ENCODE assay signal across 23 cellular contexts in the genomic region with DNA sequence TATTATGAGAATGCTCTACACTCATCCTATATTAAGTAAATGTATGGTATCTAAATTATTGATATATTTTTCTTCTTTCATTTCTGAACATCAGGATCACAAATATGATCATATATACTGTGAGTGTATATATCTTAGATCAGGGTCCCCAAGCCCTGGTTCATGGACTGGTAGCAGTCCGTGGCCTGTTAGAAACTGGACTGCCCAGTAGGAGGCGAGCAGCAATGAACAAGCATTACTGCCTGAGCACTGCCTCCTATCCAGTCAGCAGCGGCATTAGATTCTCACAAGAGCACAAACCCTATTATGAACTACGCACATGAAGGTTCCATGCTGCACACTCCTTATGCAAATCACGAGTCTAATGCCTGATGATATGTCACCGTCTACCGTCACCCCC.
"Had no signal": no experiment of that assay in that cellular context is flagged by ENCODE, and none has a peak within 500 bp of the region (broad histone marks: within the 10 kb centered on the region; RNA-seq: fewer than 3 reads in every experiment).

No MANE protein-coding gene starts in this region.

- DNase-seq: activated CD4-positive, alpha-beta memory T cell treated with anti-CD3 and anti-CD28 coated beads, Interleukin-2, amount 10 ng/mL, durations not matched to agents 7 days and 5 days; activated CD4-positive, alpha-beta T cell treated with anti-CD3 and anti-CD28 coated beads for 48 hours; activated CD4-positive, CD25-positive, alpha-beta regulatory T cell; activated effector memory CD4-positive, alpha-beta T cell treated with anti-CD3 and anti-CD28 coated beads, Interleukin-2, amount 50 U/mL, for 16 hours; activated naive CD4-positive, alpha-beta T cell treated with anti-CD3 and anti-CD28 coated beads, Interleukin-2, amount 10 ng/mL, durations not matched to agents 7 days and 5 days; activated naive CD8-positive, alpha-beta T cell treated with anti-CD3 and anti-CD28 coated beads, Interleukin-2, amount 50 U/mL, for 24 hours; activated T-cell treated with anti-CD3 and anti-CD28 coated beads for 4 hours; cerebellar nuclear complex; head of caudate nucleus; hypothalamus; islet precursor cell; left cardiac atrium; pancreas; psoas muscle; stimulated activated CD4-positive, alpha-beta T cell treated with anti-CD3 and anti-CD28 coated beads, Interleukin-4, amount 100 ng/mL, for 4 hours; stimulated activated naive CD8-positive, alpha-beta T cell treated with anti-CD3 and anti-CD28 coated beads, Interleukin-15, Interleukin-2, amounts not matched to agents 100 U/mL and 50 U/mL, for 24 hours; T-helper 9 cell; upper lobe of right lung had no signal

- H3K27me3 ChIP-seq: gastroesophageal sphincter, neutrophil, pancreas, right atrium auricular region, upper lobe of right lung had no signal

- H3K4me1 ChIP-seq: gastroesophageal sphincter, pancreas, psoas muscle, right atrium auricular region, upper lobe of right lung had no signal

- H3K27me3 Mint-ChIP-seq: activated CD4-positive, alpha-beta memory T cell treated with anti-CD3 and anti-CD28 coated beads, Interleukin-2, amount 10 ng/mL, durations not matched to agents 7 days and 5 days; activated naive CD4-positive, alpha-beta T cell treated with anti-CD3 and anti-CD28 coated beads, Interleukin-2, amount 10 ng/mL, durations not matched to agents 7 days and 5 days; activated naive CD8-positive, alpha-beta T cell treated with anti-CD3 and anti-CD28 coated beads, Interleukin-2, amount 50 U/mL, for 24 hours; natural killer cell treated with Interleukin-12 subunit alpha and Interleukin-12 subunit beta and Interleukin-15 and Interleukin-18, amount 100 ng/mL, for 72 hours had no signal

- H3K4me1 Mint-ChIP-seq: activated CD4-positive, alpha-beta memory T cell treated with anti-CD3 and anti-CD28 coated beads, Interleukin-2, amount 10 ng/mL, durations not matched to agents 7 days and 5 days; activated naive CD4-positive, alpha-beta T cell treated with anti-CD3 and anti-CD28 coated beads, Interleukin-2, amount 10 ng/mL, durations not matched to agents 7 days and 5 days; activated naive CD8-positive, alpha-beta T cell treated with anti-CD3 and anti-CD28 coated beads, Interleukin-2, amount 50 U/mL, for 24 hours had no signal

- H3K27ac ChIP-seq: coronary artery, gastroesophageal sphincter, neutrophil, pancreas, psoas muscle, right atrium auricular region, upper lobe of right lung had no signal

- H3K4me3 Mint-ChIP-seq: activated CD4-positive, alpha-beta memory T cell treated with anti-CD3 and anti-CD28 coated beads, Interleukin-2, amount 10 ng/mL, durations not matched to agents 7 days and 5 days; activated naive CD4-positive, alpha-beta T cell treated with anti-CD3 and anti-CD28 coated beads, Interleukin-2, amount 10 ng/mL, durations not matched to agents 7 days and 5 days; activated naive CD8-positive, alpha-beta T cell treated with anti-CD3 and anti-CD28 coated beads, Interleukin-2, amount 50 U/mL, for 24 hours; natural killer cell treated with Interleukin-12 subunit alpha and Interleukin-12 subunit beta and Interleukin-15 and Interleukin-18, amount 100 ng/mL, for 72 hours had no signal

- H3K36me3 Mint-ChIP-seq: activated naive CD4-positive, alpha-beta T cell treated with anti-CD3 and anti-CD28 coated beads, Interleukin-2, amount 10 ng/mL, durations not matched to agents 7 days and 5 days; natural killer cell treated with Interleukin-12 subunit alpha and Interleukin-12 subunit beta and Interleukin-15 and Interleukin-18, amount 100 ng/mL, for 72 hours had no signal

- H3K4me3 ChIP-seq: coronary artery, gastroesophageal sphincter, pancreas, psoas muscle, right atrium auricular region, upper lobe of right lung had no signal

- H3K9me3 ChIP-seq: gastroesophageal sphincter, neutrophil, pancreas, psoas muscle, right atrium auricular region, upper lobe of right lung had no signal

- FAIRE-seq: pancreas had no signal

- H3K36me3 ChIP-seq: gastroesophageal sphincter, neutrophil, pancreas, right atrium auricular region, upper lobe of right lung had no signal

- H3K27ac Mint-ChIP-seq: activated CD4-positive, alpha-beta memory T cell treated with anti-CD3 and anti-CD28 coated beads, Interleukin-2, amount 10 ng/mL, durations not matched to agents 7 days and 5 days; activated naive CD4-positive, alpha-beta T cell treated with anti-CD3 and anti-CD28 coated beads, Interleukin-2, amount 10 ng/mL, durations not matched to agents 7 days and 5 days; activated naive CD8-positive, alpha-beta T cell treated with anti-CD3 and anti-CD28 coated beads, Interleukin-2, amount 50 U/mL, for 24 hours; natural killer cell treated with Interleukin-12 subunit alpha and Interleukin-12 subunit beta and Interleukin-15 and Interleukin-18, amount 100 ng/mL, for 72 hours had no signal
